ENCODE assay signal across 8 cellular contexts in genomic region chr11:73334244-73335203, GRCh38. TPM values are rescaled to one million over a fixed set of nuclear protein-coding genes. Genes with fewer than 3 reads are reported as not detected.
DNase-seq lines count a peak whose midpoint lies in the region; ATAC-seq and TF ChIP-seq lines count a peak whose summit lies in the region.

No MANE protein-coding gene starts in this region.

- peak overlapping the region; percentile 62 for H3K4me2 ChIP-seq in Loucy (ENCODE audit: low read depth, low read length, poor library complexity, severe bottlenecking)
- no peak overlapping the region for H3K4me2 ChIP-seq in Karpas-422 (ENCODE audit: low read depth, low read length, poor library complexity, severe bottlenecking)

- no peaks in the 10 kb centered on the region for H3K27me3 ChIP-seq in A673 (replicated peaks; ENCODE audit: insufficient read depth, low read depth, low read length, poor library complexity)
- H3K27me3 ChIP-seq in Loucy (ENCODE audit: insufficient read depth, low read length, poor library complexity, severe bottlenecking) = no peaks in the 10 kb centered on the region
- no peaks in the 10 kb centered on the region for H3K27me3 ChIP-seq in Karpas-422 (ENCODE audit: low read length)

- intact Hi-C loops in A673 (cut with micrococcal nuclease; ENCODE audit: unreplicated experiment) = loop anchor here (1.0 to 5.0 kb wide), 4 partner anchors 27 to 502 kb away; no protein-coding TSS in a partner anchor

- no peaks in the 10 kb centered on the region for H3K36me3 ChIP-seq in A673 (ENCODE audit: insufficient read depth, low read length, poor library complexity, severe bottlenecking)
- no peaks in the 10 kb centered on the region for H3K36me3 ChIP-seq in Loucy (ENCODE audit: insufficient read depth, low read length)
- no peaks in the 10 kb centered on the region for H3K36me3 ChIP-seq in Karpas-422 (ENCODE audit: insufficient read depth, low read length)

- H3K9ac ChIP-seq in Loucy (ENCODE audit: low read depth, low read length, poor library complexity, severe bottlenecking) = peak overlapping the region; percentile 50
- no peak overlapping the region for H3K9ac ChIP-seq in Karpas-422 (ENCODE audit: low read length)

- no TSS peak for BruUV-seq in A673 (replicated peaks; lab: Mats Ljungman, UMichigan)

- CTCF ChIA-PET in A673 (lab: Charles Lee) = interaction anchor here (0.6 to 2.2 kb wide), 31 partner anchors 7 to 744 kb away, joined by 3 to 60 read pairs (median 5); partner anchors contain the start of gene P2RY6

- ATAC-seq in HG03095 (IDR thresholded peaks at IDR 0.05; ENCODE audit: unreplicated experiment) (no peak), HG03045 (IDR thresholded peaks at IDR 0.05; ENCODE audit: unreplicated experiment) (no peak)

- H2AFZ ChIP-seq in Loucy (ENCODE audit: low read length) (0 out of 2 replicates have a peak overlapping the region, but pooled peaks have one; percentile 47), Karpas-422 (ENCODE audit: low read length) (no peak overlapping the region)

- POLR2A ChIA-PET in A673 (lab: Charles Lee; ENCODE audit: low non-redundant PET) = interaction anchor here (0.6 kb wide), 1 partner anchor 378 kb away, joined by 3 read pairs; no protein-coding TSS in a partner anchor

- peak; percentile 45 for DNase-seq in A673 (ENCODE audit: low spot score)
- DNase-seq in dermis microvascular lymphatic vessel endothelial cell (ENCODE audit: low read depth in 2 of 2) = peak; percentile 79 to 97
- DNase-seq in mucosa of gallbladder (ENCODE audit: low spot score) = peak; percentile 76
- DNase-seq in Karpas-422 = no peak
- no peak for DNase-seq in MV-4-11 (lab: John Stamatoyannopoulos, UW)

- H3K9me2 ChIP-seq in Loucy (replicated peaks; ENCODE audit: low read depth, low read length) (no peaks in the 10 kb centered on the region), Karpas-422 (replicated peaks; ENCODE audit: insufficient read depth, low read length) (no peaks in the 10 kb centered on the region)

- H3K4me3 ChIP-seq in A673 (ENCODE audit: low read depth, low read length, poor library complexity, severe bottlenecking) = no peak overlapping the region
- peak overlapping the region; percentile 29 for H3K4me3 ChIP-seq in Loucy (ENCODE audit: low read length, poor library complexity, severe bottlenecking)
- H3K4me3 ChIP-seq in Karpas-422 (ENCODE audit: low read length) = no peak overlapping the region

- H4K20me1 ChIP-seq in Loucy (ENCODE audit: insufficient read depth, low read length, poor library complexity, severe bottlenecking) = no peaks in the 10 kb centered on the region
- H4K20me1 ChIP-seq in Karpas-422 (ENCODE audit: insufficient read depth, low read depth, low read length) = no peaks in the 10 kb centered on the region

- H3F3A ChIP-seq in Loucy (ENCODE audit: low read depth) = no peaks in the 10 kb centered on the region

- H3K4me1 ChIP-seq in A673 (ENCODE audit: insufficient read depth, low read length, poor library complexity, severe bottlenecking) (peaks cover 36% of the 10 kb centered on the region), Loucy (ENCODE audit: insufficient read depth, low read length, poor library complexity, severe bottlenecking) (peaks cover 21% of the 10 kb centered on the region), Karpas-422 (ENCODE audit: low read length) (peaks cover 4% of the 10 kb centered on the region; the same call in 1 of the 2 replicates)

- peak overlapping the region; percentile 70 for H3K27ac ChIP-seq in A673 (ENCODE audit: low read depth, low read length, poor library complexity, severe bottlenecking)
- H3K27ac ChIP-seq in Karpas-422 (ENCODE audit: low read length) = no peak overlapping the region

- TF ChIP-seq CTCF in A673 (conservative IDR thresholded peaks at IDR 0.05; ENCODE audit: low read depth, low read length) (no peak), Loucy (conservative IDR thresholded peaks at IDR 0.05; ENCODE audit: low read length) (no peak)

- H3K9me3 ChIP-seq in A673 (ENCODE audit: low read depth, low read length, poor library complexity, severe bottlenecking) = no peaks in the 10 kb centered on the region
- no peaks in the 10 kb centered on the region for H3K9me3 ChIP-seq in Loucy (ENCODE audit: insufficient read depth, low read depth, low read length)
- H3K9me3 ChIP-seq in Karpas-422 (ENCODE audit: low read length) = no peaks in the 10 kb centered on the region

- H3K79me2 ChIP-seq in Loucy (ENCODE audit: insufficient read depth, low read length) (no peaks in the 10 kb centered on the region), Karpas-422 (ENCODE audit: low read length) (no peaks in the 10 kb centered on the region)

RNA-seq across cellular contexts. Expression of gene ARHGEF17, which starts 26.4 kb away (rescaled TPM):
- total RNA-seq in A673 (2021) (24.0 and 32.0 TPM in 2 replicates), dermis microvascular lymphatic vessel endothelial cell (29.8 and 59.0 TPM in 2 replicates), mucosa of gallbladder (69.2 TPM)
- total RNA-seq in Karpas-422 (2014; rRNA removed; shearing (Covaris generic); ENCODE audit: low replicate concordance) = 0.11 TPM in 1 of 2 replicates, not detected in the other

RNA-seq across cellular contexts. Expression of gene RELT, which starts 41.7 kb away (rescaled TPM):
- total RNA-seq in A673 (2021) (16.2 and 20.9 TPM in 2 replicates), dermis microvascular lymphatic vessel endothelial cell (4.5 and 4.8 TPM in 2 replicates), mucosa of gallbladder (5.9 TPM)
- 21.7 and 54.2 TPM in 2 replicates for total RNA-seq in Karpas-422 (2014; rRNA removed; shearing (Covaris generic); ENCODE audit: low replicate concordance)

Comparison
In these comparisons a context has a peak if more than half of its experiments do, and no peak if none do; other contexts are left out.
1. DNase-seq: peak in A673 (single experiment), dermis microvascular lymphatic vessel endothelial cell (2 of 2) and mucosa of gallbladder (single experiment); none in Karpas-422 (single experiment) and MV-4-11 (single experiment).
2. RNA of gene ARHGEF17, which starts 26.4 kb away (total RNA-seq): 69.2 TPM in mucosa of gallbladder (single experiment), 29.8 to 59.0 TPM in dermis microvascular lymphatic vessel endothelial cell and 24.0 to 32.0 TPM in A673; 0.11 TPM in Karpas-422; every median in the first group is over 10 times any median in the second.